Comparison of ENCODE assay signal across 29 cellular contexts in genomic region chr5:7529880-7530279, GRCh38.
"Had no signal": no experiment of that assay in that cellular context is flagged by ENCODE, and none has a peak within 500 bp of the region (broad histone marks: within the 10 kb centered on the region; RNA-seq: fewer than 3 reads in every experiment).

No MANE protein-coding gene starts in this region.

- FAIRE-seq: astrocyte, TTC549 had no signal

- H3K36me3 ChIP-seq: adrenal gland, breast epithelium, MG63, Peyer's patch had no signal

- H3K4me3 ChIP-seq: adrenal gland, body of pancreas, breast epithelium, coronary artery, MG63, Peyer's patch had no signal

- H3K27ac Mint-ChIP-seq: activated B cell treated with CpG ODN at 0.5 μM for 24 hours; activated CD4-positive, alpha-beta memory T cell treated with anti-CD3 and anti-CD28 coated beads for 36 hours; activated naive CD4-positive, alpha-beta T cell treated with anti-CD3 and anti-CD28 coated beads for 36 hours; activated naive CD4-positive, alpha-beta T cell treated with anti-CD3 and anti-CD28 coated beads, Interleukin-2, amount 50 U/mL, for 72 hours; activated T-helper 1 cell treated with anti-CD3 and anti-CD28 coated beads, Interleukin-12 subunit alpha, Interleukin-12 subunit beta, Interleukin-2, Interleukin-4 antibody, amounts not matched to agents 30 ng/mL and 10 ng/mL and 1 ng/mL, durations not matched to agents 14 hours and 24 hours and 36 hours had no signal

- H3K27me3 Mint-ChIP-seq: activated B cell treated with CpG ODN at 0.5 μM for 24 hours had no signal

- H3K36me3 Mint-ChIP-seq: activated CD4-positive, alpha-beta memory T cell treated with anti-CD3 and anti-CD28 coated beads for 36 hours; activated naive CD4-positive, alpha-beta T cell treated with anti-CD3 and anti-CD28 coated beads, Interleukin-2, amount 50 U/mL, for 72 hours had no signal

- H3K27ac ChIP-seq: adrenal gland, body of pancreas, breast epithelium, coronary artery, Peyer's patch had no signal

- H3K9me3 Mint-ChIP-seq: activated B cell treated with CpG ODN at 0.5 μM for 24 hours; activated naive CD4-positive, alpha-beta T cell treated with anti-CD3 and anti-CD28 coated beads for 36 hours; activated T-helper 1 cell treated with anti-CD3 and anti-CD28 coated beads, Interleukin-12 subunit alpha, Interleukin-12 subunit beta, Interleukin-2, Interleukin-4 antibody, amounts not matched to agents 30 ng/mL and 10 ng/mL and 1 ng/mL, durations not matched to agents 14 hours and 24 hours and 36 hours had no signal

- H3K4me3 Mint-ChIP-seq: activated B cell treated with CpG ODN at 0.5 μM for 24 hours; activated CD4-positive, alpha-beta memory T cell treated with anti-CD3 and anti-CD28 coated beads for 36 hours; activated naive CD4-positive, alpha-beta T cell treated with anti-CD3 and anti-CD28 coated beads for 36 hours; activated T-cell treated with anti-CD3 and anti-CD28 coated beads, Interleukin-2, amount 50 U/mL, for 4 hours; activated T-helper 1 cell treated with anti-CD3 and anti-CD28 coated beads, Interleukin-12 subunit alpha, Interleukin-12 subunit beta, Interleukin-2, Interleukin-4 antibody, amounts not matched to agents 30 ng/mL and 10 ng/mL and 1 ng/mL, durations not matched to agents 14 hours and 24 hours and 36 hours had no signal

- H3K27me3 ChIP-seq: adrenal gland, body of pancreas, breast epithelium, MG63, Peyer's patch had no signal

- H3K4me1 ChIP-seq: adrenal gland, body of pancreas, breast epithelium, Peyer's patch had no signal

- DNase-seq: activated B cell treated with CpG ODN at 0.5 μM for 24 hours; activated CD4-positive, alpha-beta memory T cell treated with anti-CD3 and anti-CD28 coated beads for 36 hours; activated CD4-positive, alpha-beta T cell treated with anti-CD3 and anti-CD28 coated beads for 4 hours; activated CD4-positive, alpha-beta T cell treated with anti-CD3 and anti-CD28 coated beads, Interleukin-2, amount 50 U/mL, for 1 hour; activated CD4-positive, CD25-positive, alpha-beta regulatory T cell treated with anti-CD3 and anti-CD28 coated beads, Interleukin-2, amount 50 U/mL, for 72 hours; activated CD8-positive, alpha-beta memory T cell treated with anti-CD3 and anti-CD28 coated beads, Interleukin-2, amount 50 U/mL, for 4 hours; activated gamma-delta T cell treated with Interleukin-2 at 50 U/mL for 16 hours; activated naive CD4-positive, alpha-beta T cell treated with anti-CD3 and anti-CD28 coated beads for 36 hours; activated T-cell treated with anti-CD3 and anti-CD28 coated beads for 4 hours; activated T-cell treated with anti-CD3 and anti-CD28 coated beads, Interleukin-2, amount 50 U/mL, for 4 hours; adrenal gland; body of pancreas; MG63; NCI-H1436 treated with DMSO at 0.1 percent for 48 hours; NCI-H1694 treated with DMSO at 0.1 percent for 48 hours; NCI-H2227 treated with DMSO at 0.1 percent for 48 hours; NCI-H446; NCI-H526 treated with DMSO at 0.1 percent for 48 hours; NCI-H82; PC-3; Peyer's patch; RPMI8226; T1000 had no signal

- H3K9me3 ChIP-seq: adrenal gland, body of pancreas, breast epithelium, MG63, Peyer's patch had no signal

- ATAC-seq: activated naive CD4-positive, alpha-beta T cell treated with anti-CD3 and anti-CD28 coated beads, Interleukin-2, amount 50 U/mL, for 72 hours; activated T-cell treated with anti-CD3 and anti-CD28 coated beads, Interleukin-2, amount 50 U/mL, for 4 hours; body of pancreas; PC-3 had no signal

- H3K4me1 Mint-ChIP-seq: activated B cell treated with CpG ODN at 0.5 μM for 24 hours had no signal
